ENCODE assay signal across 23 cellular contexts in the genomic region with DNA sequence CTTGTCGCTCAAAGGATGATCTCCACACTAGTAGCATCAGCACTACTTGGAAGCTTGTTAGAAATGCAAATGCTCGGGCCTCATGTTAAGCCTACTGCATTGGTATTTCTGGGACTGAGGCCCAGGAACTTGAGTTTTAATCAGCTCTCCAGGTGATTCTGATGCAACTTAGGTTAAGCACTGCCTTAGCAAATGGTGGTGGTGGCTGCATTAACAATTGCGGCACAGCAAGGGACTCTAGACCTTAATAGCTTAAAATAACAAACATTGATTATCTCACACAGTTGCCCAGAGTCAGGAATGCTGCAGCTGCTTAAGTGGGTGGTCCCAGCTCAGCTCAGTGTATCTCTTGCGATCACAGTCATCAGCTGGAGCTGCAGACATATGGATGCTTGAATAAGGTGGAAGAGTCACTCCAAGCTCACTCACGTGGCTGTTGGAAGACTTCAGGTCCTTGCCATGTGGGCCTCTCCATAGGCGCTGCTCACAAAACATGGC. TPM values are rescaled to one million over a fixed set of nuclear protein-coding genes. Genes with fewer than 3 reads are reported as not detected.
DNase-seq lines count a peak whose midpoint lies in the region; ATAC-seq and TF ChIP-seq lines count a peak whose summit lies in the region.
"Had no signal": no experiment of that assay in that cellular context is flagged by ENCODE, and none has a peak within 500 bp of the region (broad histone marks: within the 10 kb centered on the region; RNA-seq: fewer than 3 reads in every experiment).

No MANE protein-coding gene starts in this region.

- TF ChIP-seq POLR2A in esophagus muscularis mucosa (IDR thresholded peaks at IDR 0.05; ENCODE audit: low read depth) = no peak

- H3K36me3 ChIP-seq in H7 (replicated peaks; ENCODE audit: control insufficient read depth, insufficient read depth, low read length) (no peaks in the 10 kb centered on the region), SJSA1 (no peaks in the 10 kb centered on the region), mesodermal cell (ENCODE audit: control insufficient read depth, insufficient read depth, low read length) (peaks cover 3% of the 10 kb centered on the region), esophagus muscularis mucosa (no peaks in the 10 kb centered on the region)

- TF ChIP-seq CTCF in fibroblast of the aortic adventitia (IDR thresholded peaks at IDR 0.05; ENCODE audit: insufficient read depth, low read length) = no peak
- TF ChIP-seq CTCF in esophagus muscularis mucosa (IDR thresholded peaks at IDR 0.05) = no peak

- H3K27ac ChIP-seq in SJSA1 (peak overlapping the region; percentile 20), mesodermal cell (ENCODE audit: low read depth, low read length, severe bottlenecking) (peak overlapping the region; percentile 17), esophagus muscularis mucosa (replicated peaks in 1 of 4) (no peak overlapping the region)
- H3K27ac ChIP-seq: KMS-11, RWPE1 had no signal

- no peak for ATAC-seq in GM19467 (IDR thresholded peaks at IDR 0.05; ENCODE audit: unreplicated experiment)
- ATAC-seq: activated naive CD8-positive, alpha-beta T cell treated with anti-CD3 and anti-CD28 coated beads, Interleukin-2, amount 50 U/mL, for 24 hours; CD8-positive, alpha-beta T cell; left colon had no signal

- H3K4me3 ChIP-seq in H7 (ENCODE audit: insufficient read depth, low read depth, low read length) (no peak overlapping the region), SJSA1 (no peak overlapping the region), fibroblast of the aortic adventitia (ENCODE audit: low read depth, low read length) (no peak overlapping the region), mesodermal cell (ENCODE audit: extremely low read depth, insufficient read depth, low read length, poor library complexity, severe bottlenecking) (no peak overlapping the region), esophagus muscularis mucosa (no peak overlapping the region)

- H3K9me3 ChIP-seq in SJSA1 (replicated peaks) (no peaks in the 10 kb centered on the region), mesodermal cell (ENCODE audit: control insufficient read depth, low read length) (peaks cover 11% of the 10 kb centered on the region), esophagus muscularis mucosa (no peaks in the 10 kb centered on the region)

- 36 to 37% methylated on average over 5 of the region's 6 CpGs for WGBS in mesodermal cell (ENCODE audit: insufficient coverage in 2 of 2), 2 experiments
- WGBS in esophagus muscularis mucosa = 63% methylated on average over 5 of the region's 6 CpGs

- H3K27me3 ChIP-seq in H7 (ENCODE audit: control insufficient read depth, insufficient read depth, low read length) (no peaks in the 10 kb centered on the region), SJSA1 (replicated peaks) (no peaks in the 10 kb centered on the region), esophagus muscularis mucosa (peaks cover 0 to 20% (median 0%) of the 10 kb centered on the region in 4 donors)

- no peak for TF ChIP-seq EP300 in esophagus muscularis mucosa (IDR thresholded peaks at IDR 0.05)

- DNase-seq in H7 (peak; percentile 26), SJSA1 (ENCODE audit: low read depth in 1 of 2, low spot score in 2 of 2) (peak; percentile 81 to 83), fibroblast of the aortic adventitia (ENCODE audit: low read depth) (peak; percentile 40), esophagus muscularis mucosa (ENCODE audit: extremely low spot score) (no peak), SIG-M5 treated with dmso at 0.1 percent for 504 hours (lab: John Stamatoyannopoulos, UW; ENCODE audit: unreplicated experiment) (no peak)
- no peak for DNase-seq in activated T-cell treated with anti-CD3 and anti-CD28 coated beads, Interleukin-2, amount 50 U/mL, for 1 hour
- DNase-seq: activated gamma-delta T cell; activated naive CD8-positive, alpha-beta T cell treated with anti-CD3 and anti-CD28 coated beads, Interleukin-2, amount 50 U/mL, for 24 hours; CD8-positive, alpha-beta T cell; dermis blood vessel endothelial cell; DMS 273 treated with DMSO at 0.1 percent for 48 hours; immature natural killer cell; left colon; naive B cell; NCI-H1417 treated with DMSO at 0.1 percent for 48 hours; NCI-H2081 treated with DMSO at 0.1 percent for 48 hours; NCI-H226; nucleus accumbens had no signal

- intact Hi-C loops in esophagus muscularis mucosa (cut with DNase I) = no loop called here

- H3K4me1 ChIP-seq in SJSA1 (replicated peaks) (peaks cover 26% of the 10 kb centered on the region), mesodermal cell (ENCODE audit: control insufficient read depth, insufficient read depth, low read length, poor library complexity, severe bottlenecking) (peaks cover 16% of the 10 kb centered on the region), esophagus muscularis mucosa (peaks cover 0 to 7% (median 0%) of the 10 kb centered on the region in 4 donors)

RNA-seq across cellular contexts. Expression of gene HS3ST3A1, which starts 25.8 kb away (rescaled TPM):
- total RNA-seq in H7 (2014; rRNA removed; shearing (Covaris generic)) = 10.4 and 11.5 TPM in 2 replicates
- 12.9 and 16.8 TPM in 2 replicates for total RNA-seq in SJSA1 (2014; rRNA removed; shearing (Covaris generic))
- total RNA-seq in fibroblast of the aortic adventitia (ENCODE audit: low replicate concordance) = 8.3 and 9.2 TPM in 2 replicates
- polyA plus RNA-seq in mesodermal cell (2013, experiment 1 of 2) = 19.6 TPM
- 13.8 TPM for polyA plus RNA-seq in mesodermal cell (2013, experiment 2 of 2)
- total RNA-seq in esophagus muscularis mucosa = 10 to 100 TPM in 1 of 4 donors, 1 to 10 TPM in 3; 5.7 to 10.4 (median 7.7) TPM
- total RNA-seq: A673; CD8-positive, alpha-beta T cell had no signal

Comparison
In these comparisons a context has a peak if more than half of its experiments do, and no peak if none do; other contexts are left out.
1. DNase-seq: peak in H7 (single experiment), SJSA1 (2 of 2) and fibroblast of the aortic adventitia (single experiment); none in esophagus muscularis mucosa (single experiment), SIG-M5 treated with dmso at 0.1 percent for 504 hours (single experiment) and activated T-cell treated with anti-CD3 and anti-CD28 coated beads, Interleukin-2, amount 50 U/mL, for 1 hour (single experiment).
2. H3K27ac ChIP-seq: peak in SJSA1 (single experiment) and mesodermal cell (single experiment); none in esophagus muscularis mucosa (0 of 4).